ENCODE assay signal across 12 cellular contexts in genomic region chr12:104748790-104749189, GRCh38.
A peak's percentile ranks its signal among the peaks of the same experiment; 100 is the strongest.
DNase-seq lines count a peak whose midpoint lies in the region; ATAC-seq and TF ChIP-seq lines count a peak whose summit lies in the region.
"Had no signal": no experiment of that assay in that cellular context is flagged by ENCODE, and none has a peak within 500 bp of the region (broad histone marks: within the 10 kb centered on the region; RNA-seq: fewer than 3 reads in every experiment).

No MANE protein-coding gene starts in this region.

- H3K9me3 ChIP-seq in lower lobe of right lung (no peaks in the 10 kb centered on the region), upper lobe of right lung (no peaks in the 10 kb centered on the region)

- no peak overlapping the region for H3K4me3 ChIP-seq in lower lobe of right lung
- H3K4me3 ChIP-seq in upper lobe of right lung, result no peak overlapping the region

- H3K27ac ChIP-seq in lower lobe of right lung (no peak overlapping the region), upper lobe of right lung (no peak overlapping the region)

- peaks cover 41% of the 10 kb centered on the region for H3K4me1 ChIP-seq in lower lobe of right lung
- H3K4me1 ChIP-seq in upper lobe of right lung, result peaks cover 25% of the 10 kb centered on the region

- ATAC-seq in lower lobe of right lung (peak; percentile 55 to 62), upper lobe of right lung (peak; percentile 61)
- ATAC-seq: naive thymus-derived CD8-positive, alpha-beta T cell; Panc1 had no signal

- DNase-seq in activated CD8-positive, alpha-beta memory T cell treated with anti-CD3 and anti-CD28 coated beads, Interleukin-2, amount 50 U/mL, for 48 hours, result peak; percentile 32
- DNase-seq in activated CD8-positive, alpha-beta memory T cell treated with anti-CD3 and anti-CD28 coated beads, Interleukin-2, amount 50 U/mL, for 4 hours, result no peak
- DNase-seq in dedifferentiated amniotic fluid mesenchymal stem cell (ENCODE audit: extremely low spot score) (peak; percentile 16), lower lobe of right lung (no peak), upper lobe of right lung (no peak), amniotic stem cell (lab: John Stamatoyannopoulos, UW) (no peak), NCI-H774 (lab: John Stamatoyannopoulos, UW) (no peak), SK-N-DZ (ENCODE audit: low spot score) (no peak)
- DNase-seq: hypothalamus; naive thymus-derived CD8-positive, alpha-beta T cell; NCI-H1930 had no signal

- no peaks in the 10 kb centered on the region for H3K36me3 ChIP-seq in lower lobe of right lung
- H3K36me3 ChIP-seq in upper lobe of right lung, result no peaks in the 10 kb centered on the region

- intact Hi-C loops in lower lobe of right lung (cut with DNase I) (no loop called here), upper lobe of right lung (cut with DNase I) (no loop called here)

- TF ChIP-seq CTCF in lower lobe of right lung (IDR thresholded peaks at IDR 0.05) (no peak), upper lobe of right lung (IDR thresholded peaks at IDR 0.05) (no peak)

- H3K27me3 ChIP-seq in lower lobe of right lung (ENCODE audit: low read depth) (no peaks in the 10 kb centered on the region), upper lobe of right lung (no peaks in the 10 kb centered on the region)

Comparison
In these comparisons a context has a peak if more than half of its experiments do, and no peak if none do; other contexts are left out.
1. DNase-seq: peak in activated CD8-positive, alpha-beta memory T cell treated with anti-CD3 and anti-CD28 coated beads, Interleukin-2, amount 50 U/mL, for 48 hours (single experiment) and dedifferentiated amniotic fluid mesenchymal stem cell (single experiment); none in activated CD8-positive, alpha-beta memory T cell treated with anti-CD3 and anti-CD28 coated beads, Interleukin-2, amount 50 U/mL, for 4 hours (single experiment), lower lobe of right lung (single experiment), upper lobe of right lung (single experiment), amniotic stem cell (single experiment), NCI-H774 (single experiment) and SK-N-DZ (single experiment).